In genomic region chr14:24440606-24441399, GRCh38 we compare ENCODE assay signal across 10 cellular contexts. TPM values are rescaled to one million over a fixed set of nuclear protein-coding genes. Genes with fewer than 3 reads are reported as not detected.
DNase-seq lines count a peak whose midpoint lies in the region; ATAC-seq and TF ChIP-seq lines count a peak whose summit lies in the region.
"Had no signal": no experiment of that assay in that cellular context is flagged by ENCODE, and none has a peak within 500 bp of the region (broad histone marks: within the 10 kb centered on the region; RNA-seq: fewer than 3 reads in every experiment).

No MANE protein-coding gene starts in this region.

- H3K4me3 ChIP-seq in WERI-Rb-1 (ENCODE audit: low read depth, low read length) = no peak overlapping the region
- H3K4me3 ChIP-seq in fibroblast of mammary gland (ENCODE audit: control insufficient read depth, low read depth, low read length) = peak overlapping the region; percentile 98
- no peak overlapping the region for H3K4me3 ChIP-seq in suprapubic skin
- H3K4me3 ChIP-seq in prostate gland = no peak overlapping the region

- no peaks in the 10 kb centered on the region for H3K27me3 ChIP-seq in WERI-Rb-1 (ENCODE audit: insufficient read depth, low read depth, severe bottlenecking)
- H3K27me3 ChIP-seq in suprapubic skin = no peaks in the 10 kb centered on the region
- no peaks in the 10 kb centered on the region for H3K27me3 ChIP-seq in prostate gland (replicated peaks; ENCODE audit: insufficient read depth)

- no peak for TF ChIP-seq EP300 in suprapubic skin (IDR thresholded peaks at IDR 0.05)

- peaks cover 80% of the 10 kb centered on the region for H3K36me3 Mint-ChIP-seq in activated T-cell treated with anti-CD3 and anti-CD28 coated beads, Interleukin-2, amount 50 U/mL, for 24 hours (ENCODE audit: low read depth)

- ATAC-seq in GM21367 (IDR thresholded peaks at IDR 0.05; ENCODE audit: unreplicated experiment) = no peak

- WGBS in suprapubic skin = 86% methylated on average over 8 of the region's 8 CpGs
- WGBS in prostate gland = 84% methylated on average over 8 of the region's 8 CpGs

- intact Hi-C loops in prostate gland (cut with DNase I) = loop anchor here (5.0 kb wide), 1 partner anchor 199 kb away; the partner anchor contains the start of gene TINF2

- peak overlapping the region; percentile 91 for H3K27ac ChIP-seq in WERI-Rb-1
- H3K27ac ChIP-seq in suprapubic skin = peak overlapping the region; percentile 100
- H3K27ac ChIP-seq in prostate gland = peak overlapping the region in 1 of 2 donors; percentile 98

- no peak for TF ChIP-seq POLR2A in suprapubic skin (IDR thresholded peaks at IDR 0.05)
- TF ChIP-seq POLR2A in prostate gland (IDR thresholded peaks at IDR 0.05) = no peak

- H3K27me3 Mint-ChIP-seq in activated T-cell treated with anti-CD3 and anti-CD28 coated beads, Interleukin-2, amount 50 U/mL, for 24 hours = no peaks in the 10 kb centered on the region

- peaks cover 2% of the 10 kb centered on the region for H3K9me3 Mint-ChIP-seq in activated T-cell treated with anti-CD3 and anti-CD28 coated beads, Interleukin-2, amount 50 U/mL, for 24 hours

- H3K4me1 Mint-ChIP-seq in activated T-cell treated with anti-CD3 and anti-CD28 coated beads, Interleukin-2, amount 50 U/mL, for 24 hours (ENCODE audit: low read depth) = peaks cover 59% of the 10 kb centered on the region

- peaks cover 46% of the 10 kb centered on the region for H3K36me3 ChIP-seq in WERI-Rb-1
- H3K36me3 ChIP-seq in suprapubic skin = peaks cover 48% of the 10 kb centered on the region
- peaks cover 3 to 19% of the 10 kb centered on the region in 2 donors for H3K36me3 ChIP-seq in prostate gland

- H3K4me3 Mint-ChIP-seq in activated T-cell treated with anti-CD3 and anti-CD28 coated beads, Interleukin-2, amount 50 U/mL, for 24 hours = peak overlapping the region; percentile 96

- H3K9me3 ChIP-seq in WERI-Rb-1 (ENCODE audit: severe bottlenecking) (no peaks in the 10 kb centered on the region), suprapubic skin (no peaks in the 10 kb centered on the region), prostate gland (no peaks in the 10 kb centered on the region)

- H3K27ac Mint-ChIP-seq in activated T-cell treated with anti-CD3 and anti-CD28 coated beads, Interleukin-2, amount 50 U/mL, for 24 hours = peak overlapping the region; percentile 99

- DNase-seq in activated T-cell treated with anti-CD3 and anti-CD28 coated beads, Interleukin-2, amount 50 U/mL, for 24 hours = no peak
- DNase-seq in activated T-cell treated with anti-CD3 and anti-CD28 coated beads for 4 hours (no peak), WERI-Rb-1 (no peak), fibroblast of mammary gland (ENCODE audit: low read depth) (no peak), suprapubic skin (ENCODE audit: low spot score in 2 of 2) (no peak), cortex of kidney (lab: John Stamatoyannopoulos, UW) (no peak), prostate gland (ENCODE audit: low spot score) (no peak)
- DNase-seq: midbrain, NCI-H2107 had no signal

- H3K4me1 ChIP-seq in suprapubic skin = peaks cover 47% of the 10 kb centered on the region
- H3K4me1 ChIP-seq in prostate gland (replicated peaks) = peaks cover 6% of the 10 kb centered on the region

- TF ChIP-seq CTCF in WERI-Rb-1 (IDR thresholded peaks at IDR 0.05; ENCODE audit: low read depth, low read length) (no peak), fibroblast of mammary gland (conservative IDR thresholded peaks at IDR 0.05; ENCODE audit: control insufficient read depth, insufficient read depth, low read depth, low read length) (no peak), suprapubic skin (IDR thresholded peaks at IDR 0.05) (no peak), prostate gland (IDR thresholded peaks at IDR 0.05) (no peak)

RNA-seq across cellular contexts. Expression of gene SDR39U1, which starts 1.8 kb away (rescaled TPM):
- total RNA-seq in suprapubic skin (10 to 100 TPM; 30.1 to 82.3 (median 38.6) TPM), prostate gland (10 to 100 TPM; 49.5 to 64.4 TPM)

RNA-seq across cellular contexts. Expression of gene KHNYN, which starts 11.0 kb away (rescaled TPM):
- total RNA-seq in suprapubic skin = 100 to 1,000 TPM in 1 of 4 donors, 10 to 100 TPM in 3; 56.7 to 145 (median 84.3) TPM
- 10 to 100 TPM; 57.0 to 91.2 TPM for total RNA-seq in prostate gland

RNA-seq across cellular contexts. Expression of gene CBLN3, which starts 11.3 kb away (rescaled TPM):
- total RNA-seq in suprapubic skin = 1 to 10 TPM in 1 of 4 donors, under 1 TPM in 2, not detected in 1; 0.30 to 2.6 (median 0.93) TPM
- total RNA-seq in prostate gland = 10 to 100 TPM in 1 of 2 donors, 1 to 10 TPM in 1; 2.4 to 11.1 TPM

RNA-seq across cellular contexts. Expression of gene NYNRIN, which starts 42.0 kb away (rescaled TPM):
- total RNA-seq in suprapubic skin (10 to 100 TPM; 18.5 to 43.6 (median 29.8) TPM), prostate gland (10 to 100 TPM; 10.5 to 26.5 TPM)
